In the genomic region with DNA sequence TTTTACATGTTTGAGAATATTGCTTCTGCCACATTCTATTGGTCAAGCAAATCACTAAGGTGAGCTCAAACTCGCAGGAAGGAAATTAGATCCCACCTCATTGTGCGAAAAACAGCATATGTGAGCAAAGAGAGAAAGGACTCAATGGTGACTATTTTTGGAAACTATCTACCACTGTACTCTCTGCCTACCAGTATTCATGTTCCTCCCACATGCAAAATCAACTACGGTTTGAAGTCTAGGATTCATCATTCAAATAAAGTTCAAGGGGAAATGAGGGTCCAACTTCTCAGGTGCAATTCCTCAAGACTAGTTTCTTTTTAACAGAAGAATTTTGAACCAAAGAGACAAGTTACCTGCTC, we compare ENCODE assay signal across 17 cellular contexts.
DNase-seq lines count a peak whose midpoint lies in the region; ATAC-seq and TF ChIP-seq lines count a peak whose summit lies in the region.
"Had no signal": no experiment of that assay in that cellular context is flagged by ENCODE, and none has a peak within 500 bp of the region (broad histone marks: within the 10 kb centered on the region; RNA-seq: fewer than 3 reads in every experiment).

No MANE protein-coding gene starts in this region.

- H3K4me1 Mint-ChIP-seq in Caco-2 (ENCODE audit: low read depth, unreplicated experiment) = no peaks in the 10 kb centered on the region
- H3K4me1 Mint-ChIP-seq: B cell, endodermal cell, nephron progenitor cell had no signal

- WGBS in GM23248 (ENCODE audit: low coverage in 1 of 2, low lambda C conversion rate in 2 of 2, missing lambda C conversion rate in 2 of 2), 2 experiments = 28 to 46% methylated on average over 3 of the region's 3 CpGs

- H3K4me3 ChIP-seq in GM23248 = peak overlapping the region; percentile 63
- H3K4me3 ChIP-seq in fibroblast of villous mesenchyme (ENCODE audit: low read depth, low read length) = peak overlapping the region; percentile 21
- H3K4me3 ChIP-seq in skeletal muscle tissue (ENCODE audit: low read length in 3 of 3) = peak overlapping the region; percentile 40 to 57 (median 49)
- no peak overlapping the region for H3K4me3 ChIP-seq in Caco-2 (ENCODE audit: low read depth, low read length)

- H3K36me3 ChIP-seq in GM23248 (ENCODE audit: low read depth) (no peaks in the 10 kb centered on the region), skeletal muscle tissue (ENCODE audit: control insufficient read depth in 3 of 3, insufficient read depth in 3 of 3, low read length in 3 of 3) (no peaks in the 10 kb centered on the region), Caco-2 (ENCODE audit: control insufficient read depth, insufficient read depth, low read length) (no peaks in the 10 kb centered on the region)
- H3K36me3 ChIP-seq: WERI-Rb-1 had no signal

- POLR2A ChIA-PET in Caco-2 (lab: Charles Lee) = no interaction called here

- CTCF ChIA-PET in Caco-2 (lab: Charles Lee) = no interaction called here

- DNase-seq in GM23248 (no peak), fibroblast of villous mesenchyme (ENCODE audit: low read depth) (no peak), DMS53 treated with DMSO at 0.1 percent for 48 hours (lab: John Stamatoyannopoulos, UW; ENCODE audit: unreplicated experiment) (no peak), OCI-M1 (lab: John Stamatoyannopoulos, UW) (no peak), Caco-2 (no peak)
- DNase-seq: activated CD4-positive, alpha-beta T cell treated with anti-CD3 and anti-CD28 coated beads, Interleukin-2, amount 50 U/mL, for 4 hours; activated gamma-delta T cell treated with Interleukin-2 at 50 U/mL for 16 hours; endodermal cell; NCI-H1105; NCI-H2107; NCI-H524; nephron progenitor cell; WERI-Rb-1 had no signal

- no peaks in the 10 kb centered on the region for H4K20me1 ChIP-seq in GM23248 (ENCODE audit: insufficient read depth)

- intact Hi-C loops in Caco-2 (cut with micrococcal nuclease; ENCODE audit: unreplicated experiment) = no loop called here

- peak overlapping the region; percentile 61 for H3K9ac ChIP-seq in GM23248
- peak overlapping the region in 2 of 3 donors; percentile 32 to 72 for H3K9ac ChIP-seq in skeletal muscle tissue (ENCODE audit: low read depth in 1 of 3, low read length in 3 of 3)

- no peaks in the 10 kb centered on the region for H3K79me2 ChIP-seq in GM23248 (ENCODE audit: insufficient read depth)

- no peak for TF ChIP-seq CTCF in fibroblast of villous mesenchyme (IDR thresholded peaks at IDR 0.05; ENCODE audit: insufficient read depth, low read depth, low read length)
- no peak for TF ChIP-seq CTCF in Caco-2 (IDR thresholded peaks at IDR 0.05; ENCODE audit: insufficient read depth in 1 of 2, low read depth in 1 of 2, low read length in 1 of 2, severe bottlenecking in 1 of 2, unreplicated experiment in 1 of 2)

- H2AFZ ChIP-seq in GM23248 = peak overlapping the region; percentile 82

- H3K27ac ChIP-seq in GM23248 (peak overlapping the region; percentile 79), skeletal muscle tissue (ENCODE audit: low read depth, low read length) (peak overlapping the region; percentile 74)
- H3K27ac ChIP-seq: WERI-Rb-1 had no signal

- peak; percentile 63 for ATAC-seq in SK-N-SH treated with all-trans-retinoic acid at 6 μM for 48 hours
- ATAC-seq: stimulated activated memory B cell treated with anti-CD40 and anti-IgM and Interleukin-4, amounts not matched to agents 10 μg/mL and 1 μg/mL and 100 μg/mL, for 72 hours had no signal

- H3K27me3 ChIP-seq in GM23248 (replicated peaks; ENCODE audit: insufficient read depth) = no peaks in the 10 kb centered on the region
- no peaks in the 10 kb centered on the region for H3K27me3 ChIP-seq in skeletal muscle tissue (ENCODE audit: control insufficient read depth in 3 of 3, insufficient read depth in 3 of 3, low read length in 3 of 3)
- H3K27me3 ChIP-seq in Caco-2 (replicated peaks; ENCODE audit: control insufficient read depth, insufficient read depth, low read length) = no peaks in the 10 kb centered on the region

- H3K9me2 ChIP-seq in GM23248 (ENCODE audit: insufficient read depth) = no peaks in the 10 kb centered on the region

- BruUV-seq in Caco-2 (replicated peaks; lab: Mats Ljungman, UMichigan) = no TSS peak

- H3K4me3 Mint-ChIP-seq in Caco-2 (ENCODE audit: unreplicated experiment) = no peak overlapping the region
- H3K4me3 Mint-ChIP-seq: B cell; endodermal cell; nephron progenitor cell; stimulated activated memory B cell treated with anti-CD40 and anti-IgM and Interleukin-4, amounts not matched to agents 10 μg/mL and 1 μg/mL and 100 μg/mL, for 72 hours had no signal

- H3K36me3 Mint-ChIP-seq in Caco-2 (ENCODE audit: insufficient read depth, unreplicated experiment) = no peaks in the 10 kb centered on the region
- H3K36me3 Mint-ChIP-seq: stimulated activated memory B cell treated with anti-CD40 and anti-IgM and Interleukin-4, amounts not matched to agents 10 μg/mL and 1 μg/mL and 100 μg/mL, for 72 hours had no signal

- H3K9me3 ChIP-seq in GM23248 (ENCODE audit: low read depth) = no peaks in the 10 kb centered on the region
- no peaks in the 10 kb centered on the region for H3K9me3 ChIP-seq in skeletal muscle tissue (ENCODE audit: control insufficient read depth in 3 of 3, low read length in 3 of 3)
- no peaks in the 10 kb centered on the region for H3K9me3 ChIP-seq in Caco-2

- no peak overlapping the region for H3K27ac Mint-ChIP-seq in Caco-2 (ENCODE audit: unreplicated experiment)
- H3K27ac Mint-ChIP-seq: B cell; endodermal cell; nephron progenitor cell; stimulated activated memory B cell treated with anti-CD40 and anti-IgM and Interleukin-4, amounts not matched to agents 10 μg/mL and 1 μg/mL and 100 μg/mL, for 72 hours had no signal

- peaks cover 8% of the 10 kb centered on the region for H3K27me3 Mint-ChIP-seq in Caco-2 (ENCODE audit: insufficient read depth, unreplicated experiment)
- H3K27me3 Mint-ChIP-seq: B cell; stimulated activated memory B cell treated with anti-CD40 and anti-IgM and Interleukin-4, amounts not matched to agents 10 μg/mL and 1 μg/mL and 100 μg/mL, for 72 hours had no signal

- in situ Hi-C loops in GM23248 (cut with MboI) = no loop called here

- peaks cover 21% of the 10 kb centered on the region for H3F3A ChIP-seq in GM23248 (ENCODE audit: insufficient read depth)

- H3K4me1 ChIP-seq in GM23248 (ENCODE audit: insufficient read depth) = peaks cover 21% of the 10 kb centered on the region
- H3K4me1 ChIP-seq in skeletal muscle tissue (ENCODE audit: control insufficient read depth in 3 of 3, insufficient read depth in 3 of 3, low read length in 3 of 3) = peaks cover 0 to 9% (median 5%) of the 10 kb centered on the region in 3 donors
- H3K4me1 ChIP-seq in Caco-2 = no peaks in the 10 kb centered on the region

- peak overlapping the region; percentile 86 for H3K4me2 ChIP-seq in GM23248 (ENCODE audit: unreplicated experiment)

- H3K9me3 Mint-ChIP-seq in Caco-2 (ENCODE audit: unreplicated experiment) = no peaks in the 10 kb centered on the region
- H3K9me3 Mint-ChIP-seq: endodermal cell; nephron progenitor cell; stimulated activated memory B cell treated with anti-CD40 and anti-IgM and Interleukin-4, amounts not matched to agents 10 μg/mL and 1 μg/mL and 100 μg/mL, for 72 hours had no signal

TF ChIP-seq in SK-N-SH treated with all-trans-retinoic acid at 6 μM for 48 hours, 23 proteins besides CTCF, POLR2A, EP300 and RAD21:
- no peak for TF ChIP-seq PPARA (CRISPR knock-in tag; IDR thresholded peaks at IDR 0.05; ENCODE audit: borderline replicate concordance)
- TF ChIP-seq CSDC2 (CRISPR knock-in tag; IDR thresholded peaks at IDR 0.05) = no peak
- TF ChIP-seq ZFP3 (CRISPR knock-in tag; IDR thresholded peaks at IDR 0.05) = no peak
- no peak for TF ChIP-seq ARNTL (CRISPR knock-in tag; IDR thresholded peaks at IDR 0.05; ENCODE audit: borderline replicate concordance, low read depth)
- TF ChIP-seq BACH2 (CRISPR knock-in tag; IDR thresholded peaks at IDR 0.05; ENCODE audit: borderline replicate concordance) = no peak
- TF ChIP-seq ZFP30 (CRISPR knock-in tag; IDR thresholded peaks at IDR 0.05) = no peak
- TF ChIP-seq ZC3H10 (CRISPR knock-in tag; IDR thresholded peaks at IDR 0.05) = no peak
- TF ChIP-seq ESRRG (CRISPR knock-in tag; IDR thresholded peaks at IDR 0.05) = no peak
